32 cellular contexts compared by ENCODE assay signal in genomic region chr7:48126037-48126436, GRCh38. TPM values are rescaled to one million over a fixed set of nuclear protein-coding genes. Genes with fewer than 3 reads are reported as not detected.
"Had no signal": no experiment of that assay in that cellular context is flagged by ENCODE, and none has a peak within 500 bp of the region (broad histone marks: within the 10 kb centered on the region; RNA-seq: fewer than 3 reads in every experiment).

No MANE protein-coding gene starts in this region.

- H3K27ac Mint-ChIP-seq: activated CD4-positive, alpha-beta memory T cell treated with anti-CD3 and anti-CD28 coated beads, Interleukin-2, amount 10 ng/mL, durations not matched to agents 7 days and 5 days; activated CD4-positive, alpha-beta T cell treated with anti-CD3 and anti-CD28 coated beads, Interleukin-2, amount 10 ng/mL, durations not matched to agents 7 days and 5 days; activated CD8-positive, alpha-beta memory T cell treated with anti-CD3 and anti-CD28 coated beads, Interleukin-2, amount 10 ng/mL, durations not matched to agents 7 days and 5 days; activated naive CD4-positive, alpha-beta T cell treated with anti-CD3 and anti-CD28 coated beads, Interleukin-2, amount 10 ng/mL, durations not matched to agents 7 days and 5 days; activated naive CD8-positive, alpha-beta T cell; activated T-helper 1 cell treated with anti-CD3 and anti-CD28 coated beads, Interleukin-12 subunit alpha, Interleukin-12 subunit beta, Interleukin-2, Interleukin-4 antibody, amounts not matched to agents 30 ng/mL and 10 ng/mL and 1 ng/mL, durations not matched to agents 14 hours and 24 hours and 36 hours; activated T-helper 2 cell treated with anti-CD3 and anti-CD28 coated beads, Interferon-gamma antibody, Interleukin-2, Interleukin-4, amounts not matched to agents 10 μg/mL and 5 μg/mL and 100 μg/mL, durations not matched to agents 14 hours and 24 hours and 36 hours; brain had no signal

- H3K4me1 Mint-ChIP-seq: activated naive CD4-positive, alpha-beta T cell treated with anti-CD3 and anti-CD28 coated beads, Interleukin-2, amount 10 ng/mL, durations not matched to agents 7 days and 5 days; brain had no signal

- DNase-seq: activated CD4-positive, alpha-beta memory T cell treated with anti-CD3 and anti-CD28 coated beads, Interleukin-2, amount 10 ng/mL, durations not matched to agents 7 days and 5 days; activated CD4-positive, alpha-beta T cell treated with anti-CD3 and anti-CD28 coated beads for 1 hour; activated CD4-positive, alpha-beta T cell treated with anti-CD3 and anti-CD28 coated beads for 4 hours; activated CD4-positive, alpha-beta T cell treated with anti-CD3 and anti-CD28 coated beads, Interleukin-2, amount 10 ng/mL, durations not matched to agents 7 days and 5 days; activated CD4-positive, alpha-beta T cell treated with anti-CD3 and anti-CD28 coated beads, Interleukin-2, amount 50 U/mL, for 4 hours; activated CD8-positive, alpha-beta memory T cell treated with anti-CD3 and anti-CD28 coated beads, Interleukin-2, amount 10 ng/mL, durations not matched to agents 7 days and 5 days; activated CD8-positive, alpha-beta memory T cell treated with anti-CD3 and anti-CD28 coated beads, Interleukin-2, amount 50 U/mL, for 4 hours; activated effector memory CD4-positive, alpha-beta T cell treated with anti-CD3 and anti-CD28 coated beads, Interleukin-2, amount 50 U/mL, for 16 hours; activated naive CD4-positive, alpha-beta T cell treated with anti-CD3 and anti-CD28 coated beads, Interleukin-2, amount 10 ng/mL, durations not matched to agents 7 days and 5 days; activated T-cell treated with anti-CD3 and anti-CD28 coated beads, Interleukin-2, amount 50 U/mL, for 1 hour; activated T-cell treated with anti-CD3 and anti-CD28 coated beads, Interleukin-2, amount 50 U/mL, for 48 hours; central memory CD4-positive, alpha-beta T cell; cerebellar nuclear complex; colonic mucosa; effector CD8-positive, alpha-beta T cell; esophagus squamous epithelium; foreskin melanocyte; heart right ventricle; T-helper 2 cell had no signal

- H3K9me3 ChIP-seq: ascending aorta, colonic mucosa, esophagus squamous epithelium had no signal

- H3K4me1 ChIP-seq: ascending aorta, breast epithelium, colonic mucosa, esophagus squamous epithelium, gastroesophageal sphincter, heart right ventricle had no signal

- ATAC-seq: activated CD8-positive, alpha-beta memory T cell treated with anti-CD3 and anti-CD28 coated beads, Interleukin-2, amount 10 ng/mL, durations not matched to agents 7 days and 5 days; gastroesophageal sphincter; heart right ventricle had no signal

- H3K36me3 Mint-ChIP-seq: activated naive CD4-positive, alpha-beta T cell treated with anti-CD3 and anti-CD28 coated beads, Interleukin-2, amount 10 ng/mL, durations not matched to agents 7 days and 5 days; brain had no signal

- H3K27ac ChIP-seq: ascending aorta, breast epithelium, cardiac muscle cell, colonic mucosa, epithelial cell of prostate, esophagus squamous epithelium, gastroesophageal sphincter, heart right ventricle, hepatocyte had no signal

- H2AFZ ChIP-seq: hepatocyte had no signal

- H3K36me3 ChIP-seq: ascending aorta, cardiac muscle cell, colonic mucosa, esophagus squamous epithelium, gastroesophageal sphincter, heart right ventricle had no signal

- H3K79me2 ChIP-seq: hepatocyte had no signal

- H3K9me3 Mint-ChIP-seq: activated CD4-positive, alpha-beta memory T cell treated with anti-CD3 and anti-CD28 coated beads, Interleukin-2, amount 10 ng/mL, durations not matched to agents 7 days and 5 days; activated naive CD4-positive, alpha-beta T cell treated with anti-CD3 and anti-CD28 coated beads, Interleukin-2, amount 10 ng/mL, durations not matched to agents 7 days and 5 days; activated T-helper 1 cell treated with anti-CD3 and anti-CD28 coated beads, Interleukin-12 subunit alpha, Interleukin-12 subunit beta, Interleukin-2, Interleukin-4 antibody, amounts not matched to agents 30 ng/mL and 10 ng/mL and 1 ng/mL, durations not matched to agents 14 hours and 24 hours and 36 hours had no signal

- H3K4me3 ChIP-seq: ascending aorta, breast epithelium, cardiac muscle cell, colonic mucosa, esophagus squamous epithelium, gastroesophageal sphincter, heart right ventricle, hepatocyte had no signal

- H3K4me3 Mint-ChIP-seq: activated CD4-positive, alpha-beta memory T cell treated with anti-CD3 and anti-CD28 coated beads, Interleukin-2, amount 10 ng/mL, durations not matched to agents 7 days and 5 days; activated CD4-positive, alpha-beta T cell treated with anti-CD3 and anti-CD28 coated beads, Interleukin-2, amount 10 ng/mL, durations not matched to agents 7 days and 5 days; activated CD8-positive, alpha-beta memory T cell treated with anti-CD3 and anti-CD28 coated beads, Interleukin-2, amount 10 ng/mL, durations not matched to agents 7 days and 5 days; activated naive CD4-positive, alpha-beta T cell treated with anti-CD3 and anti-CD28 coated beads, Interleukin-2, amount 10 ng/mL, durations not matched to agents 7 days and 5 days; activated naive CD8-positive, alpha-beta T cell; activated T-helper 1 cell treated with anti-CD3 and anti-CD28 coated beads, Interleukin-12 subunit alpha, Interleukin-12 subunit beta, Interleukin-2, Interleukin-4 antibody, amounts not matched to agents 30 ng/mL and 10 ng/mL and 1 ng/mL, durations not matched to agents 14 hours and 24 hours and 36 hours; brain had no signal

- H3K27me3 ChIP-seq: ascending aorta, breast epithelium, cardiac muscle cell, colonic mucosa, hepatocyte had no signal

- H3K4me2 ChIP-seq: hepatocyte had no signal

RNA-seq across cellular contexts. Expression of gene ABCA13, which starts 45.2 kb away (rescaled TPM):
- total RNA-seq: activated CD4-positive, alpha-beta memory T cell treated with anti-CD3 and anti-CD28 coated beads, Interleukin-2, amount 10 ng/mL, durations not matched to agents 7 days and 5 days; activated CD8-positive, alpha-beta memory T cell treated with anti-CD3 and anti-CD28 coated beads for 36 hours; activated T-helper 1 cell treated with anti-CD3 and anti-CD28 coated beads, Interleukin-12 subunit alpha, Interleukin-12 subunit beta, Interleukin-2, Interleukin-4 antibody, amounts not matched to agents 30 ng/mL and 10 ng/mL and 1 ng/mL, durations not matched to agents 14 hours and 24 hours and 36 hours; ascending aorta; dermis microvascular lymphatic vessel endothelial cell; fibroblast of villous mesenchyme had no signal
